1 cellular context compared by ENCODE assay signal in genomic region chrX:30153881-30154260, GRCh38.
TF ChIP-seq lines count a peak whose summit lies in the region.

No MANE protein-coding gene starts in this region.

TF ChIP-seq in WTC11, 78 proteins besides CTCF, POLR2A, EP300 and RAD21 (continued from another document):
- no peak for TF ChIP-seq ATF3 (CRISPR knock-in tag; conservative IDR thresholded peaks at IDR 0.05)
- no peak for TF ChIP-seq PRRX2 (CRISPR knock-in tag; IDR thresholded peaks at IDR 0.05)
- TF ChIP-seq, protein P1, sequence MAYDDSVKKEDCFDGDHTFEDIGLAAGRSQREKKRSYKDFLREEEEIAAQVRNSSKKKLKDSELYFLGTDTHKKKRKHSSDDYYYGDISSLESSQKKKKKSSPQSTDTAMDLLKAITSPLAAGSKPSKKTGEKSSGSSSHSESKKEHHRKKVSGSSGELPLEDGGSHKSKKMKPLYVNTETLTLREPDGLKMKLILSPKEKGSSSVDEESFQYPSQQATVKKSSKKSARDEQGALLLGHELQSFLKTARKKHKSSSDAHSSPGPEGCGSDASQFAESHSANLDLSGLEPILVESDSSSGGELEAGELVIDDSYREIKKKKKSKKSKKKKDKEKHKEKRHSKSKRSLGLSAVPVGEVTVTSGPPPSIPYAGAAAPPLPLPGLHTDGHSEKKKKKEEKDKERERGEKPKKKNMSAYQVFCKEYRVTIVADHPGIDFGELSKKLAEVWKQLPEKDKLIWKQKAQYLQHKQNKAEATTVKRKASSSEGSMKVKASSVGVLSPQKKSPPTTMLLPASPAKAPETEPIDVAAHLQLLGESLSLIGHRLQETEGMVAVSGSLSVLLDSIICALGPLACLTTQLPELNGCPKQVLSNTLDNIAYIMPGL (CRISPR knock-in tag; IDR thresholded peaks at IDR 0.05) = no peak
- no peak for TF ChIP-seq IRF1 (CRISPR knock-in tag; IDR thresholded peaks at IDR 0.05)
- TF ChIP-seq CREM (CRISPR knock-in tag; IDR thresholded peaks at IDR 0.05) = no peak
- TF ChIP-seq, protein P2, sequence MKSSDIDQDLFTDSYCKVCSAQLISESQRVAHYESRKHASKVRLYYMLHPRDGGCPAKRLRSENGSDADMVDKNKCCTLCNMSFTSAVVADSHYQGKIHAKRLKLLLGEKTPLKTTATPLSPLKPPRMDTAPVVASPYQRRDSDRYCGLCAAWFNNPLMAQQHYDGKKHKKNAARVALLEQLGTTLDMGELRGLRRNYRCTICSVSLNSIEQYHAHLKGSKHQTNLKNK (CRISPR knock-in tag; IDR thresholded peaks at IDR 0.05) = no peak
- TF ChIP-seq SP1 (CRISPR knock-in tag; conservative IDR thresholded peaks at IDR 0.05) = no peak
- TF ChIP-seq FOXJ3 (CRISPR knock-in tag; IDR thresholded peaks at IDR 0.05; ENCODE audit: borderline replicate concordance) = no peak
